In the genomic region with DNA sequence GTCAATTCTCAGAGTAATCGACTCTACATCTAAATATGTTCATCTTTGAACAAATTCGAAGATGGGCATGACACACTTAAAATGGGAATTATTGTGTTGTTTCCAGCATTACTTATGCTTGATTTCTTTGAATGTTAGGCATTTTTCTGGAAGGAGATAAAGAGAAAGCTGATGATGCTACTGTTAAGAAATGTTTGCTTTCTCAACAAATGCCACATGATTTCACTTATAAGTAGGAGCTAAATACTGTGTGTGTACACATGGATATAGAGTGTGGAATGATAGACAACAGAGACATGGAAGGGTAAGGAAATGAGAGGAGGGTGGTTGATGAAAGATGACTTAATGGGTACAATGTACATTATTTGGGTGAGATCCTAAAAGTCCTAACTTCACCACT, we compare ENCODE assay signal across 1 cellular context.
TF ChIP-seq lines count a peak whose summit lies in the region.

No MANE protein-coding gene starts in this region.

TF ChIP-seq in SK-N-SH, 30 proteins besides CTCF, POLR2A, EP300 and RAD21 (continued from another document):
- TF ChIP-seq CHD2 (IDR thresholded peaks at IDR 0.05; ENCODE audit: low read length, partially characterized antibody) (no peak), RCOR1 (IDR thresholded peaks at IDR 0.05; ENCODE audit: low read length) (no peak), FOXJ3 (CRISPR knock-in tag; IDR thresholded peaks at IDR 0.05) (no peak)
- TF ChIP-seq, protein P1, sequence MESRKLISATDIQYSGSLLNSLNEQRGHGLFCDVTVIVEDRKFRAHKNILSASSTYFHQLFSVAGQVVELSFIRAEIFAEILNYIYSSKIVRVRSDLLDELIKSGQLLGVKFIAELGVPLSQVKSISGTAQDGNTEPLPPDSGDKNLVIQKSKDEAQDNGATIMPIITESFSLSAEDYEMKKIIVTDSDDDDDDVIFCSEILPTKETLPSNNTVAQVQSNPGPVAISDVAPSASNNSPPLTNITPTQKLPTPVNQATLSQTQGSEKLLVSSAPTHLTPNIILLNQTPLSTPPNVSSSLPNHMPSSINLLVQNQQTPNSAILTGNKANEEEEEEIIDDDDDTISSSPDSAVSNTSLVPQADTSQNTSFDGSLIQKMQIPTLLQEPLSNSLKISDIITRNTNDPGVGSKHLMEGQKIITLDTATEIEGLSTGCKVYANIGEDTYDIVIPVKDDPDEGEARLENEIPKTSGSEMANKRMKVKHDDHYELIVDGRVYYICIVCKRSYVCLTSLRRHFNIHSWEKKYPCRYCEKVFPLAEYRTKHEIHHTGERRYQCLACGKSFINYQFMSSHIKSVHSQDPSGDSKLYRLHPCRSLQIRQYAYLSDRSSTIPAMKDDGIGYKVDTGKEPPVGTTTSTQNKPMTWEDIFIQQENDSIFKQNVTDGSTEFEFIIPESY (IDR thresholded peaks at IDR 0.05; ENCODE audit: borderline replicate concordance, low read depth): no peak
